ENCODE assay signal across 15 cellular contexts in genomic region chr16:9316615-9317014, GRCh38.
"Had no signal": no experiment of that assay in that cellular context is flagged by ENCODE, and none has a peak within 500 bp of the region (broad histone marks: within the 10 kb centered on the region; RNA-seq: fewer than 3 reads in every experiment).

No MANE protein-coding gene starts in this region.

- H3K9me3 ChIP-seq: lower lobe of right lung had no signal

- H3K36me3 Mint-ChIP-seq: natural killer cell had no signal

- H3K27me3 ChIP-seq: brain microvascular endothelial cell, sigmoid colon, upper lobe of right lung had no signal

- H3K4me3 ChIP-seq: lower lobe of right lung, psoas muscle, sigmoid colon, upper lobe of right lung had no signal

- H3K27ac Mint-ChIP-seq: activated naive CD4-positive, alpha-beta T cell treated with anti-CD3 and anti-CD28 coated beads, Interleukin-2, amount 50 U/mL, for 72 hours; natural killer cell had no signal

- H3K4me3 Mint-ChIP-seq: activated T-cell treated with anti-CD3 and anti-CD28 coated beads, Interleukin-2, amount 50 U/mL, for 4 hours; natural killer cell had no signal

- DNase-seq: activated CD4-positive, alpha-beta T cell treated with anti-CD3 and anti-CD28 coated beads, Interleukin-2, amount 50 U/mL, for 48 hours; activated effector memory CD4-positive, alpha-beta T cell treated with anti-CD3 and anti-CD28 coated beads, Interleukin-2, amount 50 U/mL, for 16 hours; activated T-cell treated with anti-CD3 and anti-CD28 coated beads, Interleukin-2, amount 50 U/mL, for 4 hours; brain microvascular endothelial cell; dermis blood vessel endothelial cell; lower lobe of right lung; natural killer cell; psoas muscle; sigmoid colon; stimulated activated CD4-positive, alpha-beta T cell treated with anti-CD3 and anti-CD28 coated beads, Interleukin-12 subunit alpha, Interleukin-12 subunit beta, amount 100 ng/mL, for 4 hours; stimulated activated CD8-positive, alpha-beta memory T cell treated with anti-CD3 and anti-CD28 coated beads, Interleukin-4, amount 100 ng/mL, for 48 hours; stimulated activated naive CD8-positive, alpha-beta T cell treated with anti-CD3 and anti-CD28 coated beads, Interleukin-15, Interleukin-2, amounts not matched to agents 100 U/mL and 50 U/mL, for 24 hours; upper lobe of right lung had no signal

- ATAC-seq: activated CD4-positive, CD25-positive, alpha-beta regulatory T cell treated with anti-CD3 and anti-CD28 coated beads, Interleukin-2, amount 50 U/mL, for 24 hours; activated naive CD4-positive, alpha-beta T cell treated with anti-CD3 and anti-CD28 coated beads, Interleukin-2, amount 50 U/mL, for 72 hours; activated T-cell treated with anti-CD3 and anti-CD28 coated beads, Interleukin-2, amount 50 U/mL, for 4 hours; lower lobe of right lung; natural killer cell; psoas muscle; stimulated activated naive CD8-positive, alpha-beta T cell treated with anti-CD3 and anti-CD28 coated beads, Interleukin-15, Interleukin-2, amounts not matched to agents 100 U/mL and 50 U/mL, for 24 hours; upper lobe of right lung had no signal

- H3K4me1 ChIP-seq: lower lobe of right lung, psoas muscle, sigmoid colon, upper lobe of right lung had no signal

- H3K4me1 Mint-ChIP-seq: natural killer cell had no signal

- H3K27ac ChIP-seq: brain microvascular endothelial cell, lower lobe of right lung, psoas muscle, sigmoid colon, upper lobe of right lung had no signal

- H3K36me3 ChIP-seq: brain microvascular endothelial cell, lower lobe of right lung, sigmoid colon, upper lobe of right lung had no signal
